Comparison of ENCODE assay signal across 24 cellular contexts in genomic region chr20:1451092-1451491, GRCh38. TPM values are rescaled to one million over a fixed set of nuclear protein-coding genes. Genes with fewer than 3 reads are reported as not detected.
"Had no signal": no experiment of that assay in that cellular context is flagged by ENCODE, and none has a peak within 500 bp of the region (broad histone marks: within the 10 kb centered on the region; RNA-seq: fewer than 3 reads in every experiment).

No MANE protein-coding gene starts in this region.

- H3K27ac ChIP-seq: dorsolateral prefrontal cortex, foreskin keratinocyte, sigmoid colon, spleen, testis, upper lobe of left lung had no signal

- H3K9me3 ChIP-seq: testis, upper lobe of left lung had no signal

- DNase-seq: activated CD4-positive, alpha-beta T cell treated with anti-CD3 and anti-CD28 coated beads for 48 hours; activated CD4-positive, CD25-positive, alpha-beta regulatory T cell; activated CD8-positive, alpha-beta T cell treated with anti-CD3 and anti-CD28 coated beads for 36 hours; activated effector memory CD4-positive, alpha-beta T cell treated with anti-CD3 and anti-CD28 coated beads, Interleukin-2, amount 50 U/mL, for 16 hours; activated T-cell treated with anti-CD3 and anti-CD28 coated beads, Interleukin-2, amount 50 U/mL, for 48 hours; dorsolateral prefrontal cortex; foreskin keratinocyte; glutamatergic neuron; hypothalamus; islet precursor cell; left colon; midbrain; nephron progenitor cell; nucleus accumbens; sigmoid colon; spleen; stimulated activated CD4-positive, alpha-beta T cell treated with anti-CD3 and anti-CD28 coated beads, Interleukin-4, amount 100 ng/mL, for 4 hours; T-helper 1 cell; T1000; testis; upper lobe of left lung had no signal

- H3K27me3 ChIP-seq: dorsolateral prefrontal cortex, foreskin keratinocyte, sigmoid colon, spleen, testis, upper lobe of left lung had no signal

- H3K4me1 ChIP-seq: foreskin keratinocyte, sigmoid colon, testis, upper lobe of left lung had no signal

- H3K4me3 ChIP-seq: dorsolateral prefrontal cortex, lung, sigmoid colon, spleen, testis, upper lobe of left lung had no signal

- ATAC-seq: activated CD8-positive, alpha-beta T cell treated with anti-CD3 and anti-CD28 coated beads for 36 hours; foreskin keratinocyte; left colon; stimulated activated memory B cell treated with anti-CD40 and anti-IgM and Interleukin-4, amounts not matched to agents 10 μg/mL and 1 μg/mL and 100 μg/mL, for 72 hours had no signal

RNA-seq across cellular contexts. Expression of gene SIRPB2, which starts 40.1 kb away (rescaled TPM):
- total RNA-seq: activated CD8-positive, alpha-beta T cell treated with anti-CD3 and anti-CD28 coated beads for 36 hours; fibroblast of lung had no signal
